In genomic region chr4:54384563-54384962, GRCh38 we compare ENCODE assay signal across 9 cellular contexts.
DNase-seq lines count a peak whose midpoint lies in the region; ATAC-seq, FAIRE-seq and TF ChIP-seq lines count a peak whose summit lies in the region.
"Had no signal": no experiment of that assay in that cellular context is flagged by ENCODE, and none has a peak within 500 bp of the region (broad histone marks: within the 10 kb centered on the region; RNA-seq: fewer than 3 reads in every experiment).

No MANE protein-coding gene starts in this region.

- H3K27me3 ChIP-seq in MM.1S (replicated peaks; ENCODE audit: insufficient read depth, low read length) (no peaks in the 10 kb centered on the region), adipocyte (replicated peaks; ENCODE audit: control insufficient read depth, insufficient read depth, low read length) (peaks cover 3% of the 10 kb centered on the region)

- no peaks in the 10 kb centered on the region for H4K20me1 ChIP-seq in MM.1S (ENCODE audit: insufficient read depth, low read length)

- ATAC-seq in left colon (peak; percentile 64), GM18861 (IDR thresholded peaks at IDR 0.05; ENCODE audit: unreplicated experiment) (no peak)

- H3K27ac ChIP-seq in MM.1S (ENCODE audit: low read length): no peak overlapping the region

- H3K4me1 ChIP-seq in MM.1S (ENCODE audit: low read length): no peaks in the 10 kb centered on the region
- H3K4me1 ChIP-seq in adipocyte (ENCODE audit: control insufficient read depth, insufficient read depth, low read length): no peaks in the 10 kb centered on the region

- H3K36me3 ChIP-seq in MM.1S (replicated peaks; ENCODE audit: insufficient read depth, low read length): no peaks in the 10 kb centered on the region
- no peaks in the 10 kb centered on the region for H3K36me3 ChIP-seq in adipocyte (ENCODE audit: control insufficient read depth, insufficient read depth, low read length, severe bottlenecking)

- H3K9ac ChIP-seq in MM.1S (ENCODE audit: low read length): no peak overlapping the region
- no peak overlapping the region for H3K9ac ChIP-seq in adipocyte (ENCODE audit: low read length)

- DNase-seq in DMS 273 (lab: John Stamatoyannopoulos, UW; ENCODE audit: unreplicated experiment): peak; percentile 34
- no peak for DNase-seq in DMS 273 treated with DMSO at 0.1 percent for 48 hours (lab: John Stamatoyannopoulos, UW)
- peak; percentile 49 for DNase-seq in MM.1S
- peak; percentile 50 for DNase-seq in adipocyte (ENCODE audit: low read depth)
- DNase-seq in left colon: peak in 1 of 2 donors; percentile 42
- DNase-seq in NCI-H2081 treated with DMSO at 0.1 percent for 48 hours (lab: John Stamatoyannopoulos, UW): no peak
- no peak for DNase-seq in frontal cortex (ENCODE audit: low spot score in 2 of 2)

- H2AFZ ChIP-seq in MM.1S (ENCODE audit: low read length): no peak overlapping the region

- H3K79me2 ChIP-seq in MM.1S (ENCODE audit: low read length): no peaks in the 10 kb centered on the region

- no peaks in the 10 kb centered on the region for H3K9me3 ChIP-seq in MM.1S (replicated peaks; ENCODE audit: insufficient read depth, low read length)
- no peaks in the 10 kb centered on the region for H3K9me3 ChIP-seq in adipocyte (ENCODE audit: control insufficient read depth, low read length)

- no peaks in the 10 kb centered on the region for H3K9me2 ChIP-seq in MM.1S (replicated peaks; ENCODE audit: insufficient read depth, low read length)

- H3K4me3 ChIP-seq in MM.1S (ENCODE audit: low read length) (no peak overlapping the region), adipocyte (ENCODE audit: low read length) (no peak overlapping the region)

- H3K4me2 ChIP-seq in MM.1S (ENCODE audit: low read depth, low read length): no peak overlapping the region

- FAIRE-seq in frontal cortex (lab: Jason Lieb, UNC): no peak
- FAIRE-seq: A204.1 had no signal

- H3F3A ChIP-seq in MM.1S (ENCODE audit: insufficient read depth, low read length): no peaks in the 10 kb centered on the region

- TF ChIP-seq CTCF in MM.1S (IDR thresholded peaks at IDR 0.05; ENCODE audit: low read length): peak; percentile 55

- intact Hi-C loops in left colon (cut with DNase I, micrococcal nuclease): no loop called here

Comparison
In these comparisons a context has a peak if more than half of its experiments do, and no peak if none do; other contexts are left out.
1. DNase-seq: peak in DMS 273 (single experiment), MM.1S (single experiment) and adipocyte (single experiment); none in DMS 273 treated with DMSO at 0.1 percent for 48 hours (single experiment), NCI-H2081 treated with DMSO at 0.1 percent for 48 hours (single experiment) and frontal cortex (0 of 2).